In genomic region chr11:47783087-47783610, GRCh38 we compare ENCODE assay signal across 1 cellular context.
A peak's percentile ranks its signal among the peaks of the same experiment; 100 is the strongest.
TF ChIP-seq lines count a peak whose summit lies in the region.

No MANE protein-coding gene starts in this region.

TF ChIP-seq in HEK293, 187 proteins besides CTCF, POLR2A, EP300 and RAD21 (continued from another document):
- TF ChIP-seq, protein P1, sequence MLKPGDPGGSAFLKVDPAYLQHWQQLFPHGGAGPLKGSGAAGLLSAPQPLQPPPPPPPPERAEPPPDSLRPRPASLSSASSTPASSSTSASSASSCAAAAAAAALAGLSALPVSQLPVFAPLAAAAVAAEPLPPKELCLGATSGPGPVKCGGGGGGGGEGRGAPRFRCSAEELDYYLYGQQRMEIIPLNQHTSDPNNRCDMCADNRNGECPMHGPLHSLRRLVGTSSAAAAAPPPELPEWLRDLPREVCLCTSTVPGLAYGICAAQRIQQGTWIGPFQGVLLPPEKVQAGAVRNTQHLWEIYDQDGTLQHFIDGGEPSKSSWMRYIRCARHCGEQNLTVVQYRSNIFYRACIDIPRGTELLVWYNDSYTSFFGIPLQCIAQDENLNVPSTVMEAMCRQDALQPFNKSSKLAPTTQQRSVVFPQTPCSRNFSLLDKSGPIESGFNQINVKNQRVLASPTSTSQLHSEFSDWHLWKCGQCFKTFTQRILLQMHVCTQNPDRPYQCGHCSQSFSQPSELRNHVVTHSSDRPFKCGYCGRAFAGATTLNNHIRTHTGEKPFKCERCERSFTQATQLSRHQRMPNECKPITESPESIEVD (tag by site-specific recombination; IDR thresholded peaks at IDR 0.05): peak; percentile 73
